8 cellular contexts compared by ENCODE assay signal in the genomic region with DNA sequence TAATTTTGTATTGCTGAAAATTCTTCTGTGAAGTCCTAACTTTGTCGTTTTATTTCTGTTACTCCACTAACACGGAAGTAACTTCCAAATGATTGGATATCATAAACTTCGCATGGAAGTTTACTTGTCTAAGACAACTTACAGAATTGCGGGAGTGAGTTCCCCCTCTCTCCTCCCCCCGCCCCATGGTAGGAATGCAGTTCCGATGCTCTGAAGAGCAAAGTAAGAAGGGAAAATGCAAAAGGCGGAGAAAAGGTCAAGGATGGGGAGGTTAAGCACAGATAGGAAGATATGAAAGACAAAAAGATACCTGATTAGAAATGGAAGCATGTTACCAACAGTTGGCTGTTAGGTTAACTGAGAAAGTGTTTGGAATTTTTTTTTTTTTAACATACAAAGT. TPM values are rescaled to one million over a fixed set of nuclear protein-coding genes. Genes with fewer than 3 reads are reported as not detected.
A peak's percentile ranks its signal among the peaks of the same experiment; 100 is the strongest.
DNase-seq lines count a peak whose midpoint lies in the region; ATAC-seq, FAIRE-seq and TF ChIP-seq lines count a peak whose summit lies in the region.

No MANE protein-coding gene starts in this region.

- peaks cover 7% of the 10 kb centered on the region for H3K36me3 Mint-ChIP-seq in astrocyte (ENCODE audit: low read depth, unreplicated experiment)

- peak overlapping the region; percentile 96 for H3K27ac Mint-ChIP-seq in astrocyte (ENCODE audit: unreplicated experiment)

- H3K4me2 ChIP-seq in astrocyte (ENCODE audit: low read length) = peak overlapping the region; percentile 85

- H3K27ac ChIP-seq in cardiac muscle cell (no peak overlapping the region), astrocyte (ENCODE audit: low read depth, low read length) (no peak overlapping the region), upper lobe of left lung (no peak overlapping the region)

- peak overlapping the region; percentile 95 for H3K9ac ChIP-seq in astrocyte (ENCODE audit: low read length)

- no peak for FAIRE-seq in astrocyte (lab: Jason Lieb, UNC)

- H3K4me1 ChIP-seq in cardiac muscle cell (ENCODE audit: low read depth) (peaks cover 6% of the 10 kb centered on the region), astrocyte (ENCODE audit: insufficient read depth, low read length) (peaks cover 11% of the 10 kb centered on the region), upper lobe of left lung (peaks cover 11 to 31% (median 19%) of the 10 kb centered on the region in 4 donors)

- TF ChIP-seq CTCF in cardiac muscle cell (IDR thresholded peaks at IDR 0.05; ENCODE audit: low read depth, low read length) = no peak
- no peak for TF ChIP-seq CTCF in astrocyte (IDR thresholded peaks at IDR 0.05; ENCODE audit: insufficient read depth, low read depth, low read length)
- TF ChIP-seq CTCF in upper lobe of left lung (IDR thresholded peaks at IDR 0.05) = no peak

- DNase-seq in cardiac muscle cell (ENCODE audit: low read depth in 1 of 2, low spot score in 1 of 2) (peak in 1 of 2 donors; percentile 33), left cardiac atrium (no peak), astrocyte (ENCODE audit: low read depth) (no peak), left kidney (ENCODE audit: low read depth, low spot score) (peak; percentile 63), upper lobe of left lung (no peak), RPMI8226 (no peak), NCI-H2227 (lab: John Stamatoyannopoulos, UW; ENCODE audit: unreplicated experiment) (no peak), GF-D8 (lab: John Stamatoyannopoulos, UW) (no peak)

- H3K27me3 Mint-ChIP-seq in astrocyte (ENCODE audit: low read depth, unreplicated experiment) = no peaks in the 10 kb centered on the region

- ATAC-seq in left cardiac atrium (no peak), upper lobe of left lung (ENCODE audit: low FRiP score in 2 of 2) (no peak)

- no peak for TF ChIP-seq POLR2A in upper lobe of left lung (IDR thresholded peaks at IDR 0.05)

- peak overlapping the region; percentile 84 for H3K4me3 ChIP-seq in cardiac muscle cell
- H3K4me3 ChIP-seq in astrocyte (ENCODE audit: insufficient read depth, low read depth, low read length) = peak overlapping the region; percentile 79
- H3K4me3 ChIP-seq in upper lobe of left lung = peak overlapping the region in 3 of 4 donors; percentile 69 to 91 (median 76)

- peak overlapping the region; percentile 96 for H3K4me3 Mint-ChIP-seq in astrocyte (ENCODE audit: unreplicated experiment)

- H3K4me1 Mint-ChIP-seq in astrocyte (ENCODE audit: low read depth, unreplicated experiment) = peaks cover 12% of the 10 kb centered on the region

- no peak for TF ChIP-seq EP300 in upper lobe of left lung (IDR thresholded peaks at IDR 0.05)

- peaks cover 64% of the 10 kb centered on the region for H3K79me2 ChIP-seq in astrocyte (ENCODE audit: insufficient read depth, low read length)

- H3K9me3 ChIP-seq in cardiac muscle cell (ENCODE audit: low read depth) = no peaks in the 10 kb centered on the region
- H3K9me3 ChIP-seq in astrocyte (ENCODE audit: insufficient read depth, low read depth, low read length) = no peaks in the 10 kb centered on the region
- H3K9me3 ChIP-seq in upper lobe of left lung = peaks cover 0 to 6% (median 0%) of the 10 kb centered on the region in 4 donors

- no peaks in the 10 kb centered on the region for H3K27me3 ChIP-seq in cardiac muscle cell
- H3K27me3 ChIP-seq in astrocyte (ENCODE audit: insufficient read depth, low read length) = no peaks in the 10 kb centered on the region
- H3K27me3 ChIP-seq in upper lobe of left lung = no peaks in the 10 kb centered on the region

- no peak overlapping the region for H2AFZ ChIP-seq in astrocyte (ENCODE audit: low read depth, low read length)

- H3K9me3 Mint-ChIP-seq in astrocyte (ENCODE audit: unreplicated experiment) = no peaks in the 10 kb centered on the region

- H3K36me3 ChIP-seq in cardiac muscle cell (peaks cover 8% of the 10 kb centered on the region), astrocyte (ENCODE audit: insufficient read depth, low read length) (peaks cover 13% of the 10 kb centered on the region), upper lobe of left lung (peaks cover 9 to 13% (median 12%) of the 10 kb centered on the region in 4 donors)

- peaks cover 38% of the 10 kb centered on the region for H4K20me1 ChIP-seq in astrocyte (ENCODE audit: insufficient read depth, low read length)

- intact Hi-C loops in left cardiac atrium (cut with DNase I) = loop anchor here in 1 of 2 donors (10.0 kb wide), 1 partner anchor 160 kb away; no protein-coding TSS in a partner anchor

- WGBS in upper lobe of left lung, 2 donors = 16 to 20% methylated on average over 7 of the region's 7 CpGs

RNA-seq across cellular contexts. Expression of gene EIF3M, which starts 1.3 kb away (rescaled TPM):
- total RNA-seq in cardiac muscle cell (530 and 587 TPM in 2 replicates), left cardiac atrium (100 to 1,000 TPM; 145 to 180 TPM), astrocyte (287 and 294 TPM in 2 replicates), upper lobe of left lung (100 to 1,000 TPM in 5 of 6 donors, 10 to 100 TPM in 1; 81.7 to 271 (median 155) TPM)
- 343 and 356 TPM in 2 replicates for polyA plus RNA-seq in cardiac muscle cell
